Comparison of ENCODE assay signal across 8 cellular contexts in genomic region chr5:110757118-110757729, GRCh38. TPM values are rescaled to one million over a fixed set of nuclear protein-coding genes. Genes with fewer than 3 reads are reported as not detected.
A peak's percentile ranks its signal among the peaks of the same experiment; 100 is the strongest.
DNase-seq lines count a peak whose midpoint lies in the region; ATAC-seq, FAIRE-seq and TF ChIP-seq lines count a peak whose summit lies in the region.

No MANE protein-coding gene starts in this region.

- H3K9me1 ChIP-seq in endothelial cell of umbilical vein (replicated peaks; ENCODE audit: control insufficient read depth, extremely low read depth, insufficient read depth, low read length) = no peaks in the 10 kb centered on the region

- FAIRE-seq in endothelial cell of umbilical vein (lab: Jason Lieb, UNC) = peak; percentile 64

- H3K4me3 ChIP-seq in HFF-Myc (replicated peaks; ENCODE audit: low read depth, low read length) = no peak overlapping the region
- no peak overlapping the region for H3K4me3 ChIP-seq in endothelial cell of umbilical vein (replicated peaks in 1 of 3; ENCODE audit: insufficient read depth in 1 of 3, low read depth in 1 of 3, low read length in 3 of 3)
- H3K4me3 ChIP-seq in neutrophil (ENCODE audit: low read depth in 1 of 2, low read length in 1 of 2) = no peak overlapping the region

- H3K27ac ChIP-seq in endothelial cell of umbilical vein (ENCODE audit: insufficient read depth, low read depth, low read length) (no peak overlapping the region), neutrophil (no peak overlapping the region)

- ATAC-seq in HG03175 (IDR thresholded peaks at IDR 0.05; ENCODE audit: unreplicated experiment) (no peak), HG02870 (IDR thresholded peaks at IDR 0.05; ENCODE audit: unreplicated experiment) (no peak)

- H3K4me2 ChIP-seq in endothelial cell of umbilical vein (ENCODE audit: insufficient read depth, low read length) = no peak overlapping the region

- H4K20me1 ChIP-seq in endothelial cell of umbilical vein (replicated peaks; ENCODE audit: control insufficient read depth, extremely low read depth, insufficient read depth, low read length) = no peaks in the 10 kb centered on the region

- DNase-seq in NCI-H187 (lab: John Stamatoyannopoulos, UW) = peak; percentile 3 to 20
- no peak for DNase-seq in NCI-H187 treated with DMSO at 0.1 percent for 48 hours (lab: John Stamatoyannopoulos, UW)
- DNase-seq in HFF-Myc (ENCODE audit: extremely low read depth, low read depth) = no peak
- peak; percentile 38 for DNase-seq in RPMI7951 (ENCODE audit: low read depth)
- peak; percentile 62 for DNase-seq in endothelial cell of umbilical vein (ENCODE audit: low read depth, low spot score)

- H3K9me3 ChIP-seq in endothelial cell of umbilical vein (replicated peaks; ENCODE audit: control insufficient read depth, insufficient read depth, low read length) = no peaks in the 10 kb centered on the region
- H3K9me3 ChIP-seq in neutrophil = no peaks in the 10 kb centered on the region

- H3K4me1 ChIP-seq in endothelial cell of umbilical vein (ENCODE audit: control insufficient read depth, extremely low read depth, insufficient read depth, low read length) (no peaks in the 10 kb centered on the region), neutrophil (ENCODE audit: control insufficient read depth in 1 of 2, insufficient read depth in 1 of 2, low read depth in 1 of 2, low read length in 1 of 2) (peaks cover 8 to 16% of the 10 kb centered on the region in 2 experiments)

- no peak for TF ChIP-seq POLR2A in endothelial cell of umbilical vein (IDR thresholded peaks at IDR 0.05; ENCODE audit: low read depth, low read length)

- no peaks in the 10 kb centered on the region for H3K27me3 ChIP-seq in endothelial cell of umbilical vein (ENCODE audit: control insufficient read depth in 2 of 2, insufficient read depth in 2 of 2, low read length in 2 of 2)
- no peaks in the 10 kb centered on the region for H3K27me3 ChIP-seq in neutrophil

- dilution Hi-C loops in endothelial cell of umbilical vein (cut with MboI; ENCODE audit: extremely low pct_ligation_motif_present, low sequenced_read_pairs) = no loop called here

- POLR2A ChIA-PET in endothelial cell of umbilical vein (lab: Charles Lee) = no interaction called here

- no peak overlapping the region for H3K9ac ChIP-seq in endothelial cell of umbilical vein (replicated peaks; ENCODE audit: extremely low read depth, insufficient read depth, low read length)

- BruUV-seq in endothelial cell of umbilical vein (replicated peaks; lab: Mats Ljungman, UMichigan) = no TSS peak

- H3K36me3 ChIP-seq in endothelial cell of umbilical vein (ENCODE audit: control insufficient read depth in 2 of 2, extremely low read depth in 1 of 2, insufficient read depth in 2 of 2, low read length in 2 of 2) = peaks cover 8 to 13% of the 10 kb centered on the region in 2 experiments
- H3K36me3 ChIP-seq in neutrophil = peaks cover 28% of the 10 kb centered on the region

- H3K79me2 ChIP-seq in endothelial cell of umbilical vein (ENCODE audit: control insufficient read depth, insufficient read depth, low read length) = no peaks in the 10 kb centered on the region

- TF ChIP-seq CTCF in HFF-Myc (IDR thresholded peaks at IDR 0.05; ENCODE audit: low read depth, low read length, missing control alignments) = peak; percentile 46
- peak; percentile 47 to 48 for TF ChIP-seq CTCF in endothelial cell of umbilical vein (IDR thresholded peaks at IDR 0.05; ENCODE audit: extremely low read depth in 1 of 2, insufficient read depth in 1 of 2, low read depth in 1 of 2, low read length in 2 of 2)
- TF ChIP-seq CTCF in neutrophil (IDR thresholded peaks at IDR 0.05) = peak; percentile 63

- H2AFZ ChIP-seq in endothelial cell of umbilical vein (ENCODE audit: low read depth, low read length) = no peak overlapping the region

- intact Hi-C loops in endothelial cell of umbilical vein (cut with micrococcal nuclease) = loop anchor here (1.0 to 10.0 kb wide), 6 partner anchors 315 to 1390 kb away; partner anchors contain the start of genes STARD4, TSLP and WDR36

- CTCF ChIA-PET in endothelial cell of umbilical vein (lab: Charles Lee) = interaction anchor here (0.6 to 3.1 kb wide), 12 partner anchors 10 to 794 kb away, joined by 3 to 16 read pairs (median 4); no protein-coding TSS in a partner anchor

TF ChIP-seq in endothelial cell of umbilical vein, 7 proteins besides CTCF, POLR2A, EP300 and RAD21:
- TF ChIP-seq JUN (IDR thresholded peaks at IDR 0.05; ENCODE audit: borderline replicate concordance, insufficient read depth, insufficient read length, low read depth) = no peak
- TF ChIP-seq FOS (IDR thresholded peaks at IDR 0.05; ENCODE audit: borderline replicate concordance, insufficient read depth, low read length) = no peak
- no peak for TF ChIP-seq EZH2 (IDR thresholded peaks at IDR 0.05; ENCODE audit: borderline replicate concordance, low read depth, low read length, severe bottlenecking)
- no peak for TF ChIP-seq POLR2AphosphoS5 (IDR thresholded peaks at IDR 0.05; ENCODE audit: insufficient read depth, low read depth, low read length)
- TF ChIP-seq, protein P1, sequence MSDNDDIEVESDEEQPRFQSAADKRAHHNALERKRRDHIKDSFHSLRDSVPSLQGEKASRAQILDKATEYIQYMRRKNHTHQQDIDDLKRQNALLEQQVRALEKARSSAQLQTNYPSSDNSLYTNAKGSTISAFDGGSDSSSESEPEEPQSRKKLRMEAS (IDR thresholded peaks at IDR 0.05; ENCODE audit: insufficient read depth, insufficient read length) = no peak
- TF ChIP-seq MYC (IDR thresholded peaks at IDR 0.05; ENCODE audit: low read depth, low read length) = no peak
- no peak for TF ChIP-seq GATA2 (IDR thresholded peaks at IDR 0.05; ENCODE audit: insufficient read depth, insufficient read length, low read depth, low read length)

RNA-seq across cellular contexts. Expression of gene SLC25A46, which starts 18.4 kb away (rescaled TPM):
- total RNA-seq in RPMI7951 (2014; rRNA removed; shearing (Covaris generic)) = 55.4 and 60.8 TPM in 2 replicates
- 30.0 and 31.1 TPM in 2 replicates for total RNA-seq in endothelial cell of umbilical vein
- 12.8 and 13.5 TPM in 2 replicates for polyA plus RNA-seq in endothelial cell of umbilical vein
- polyA plus RNA-seq in endothelial cell of umbilical vein (2011; cell fraction: cytosol; rRNA removed) = 13.0 and 13.5 TPM in 2 replicates
- polyA plus RNA-seq in endothelial cell of umbilical vein (2011; cell fraction: nucleus; rRNA removed) = 16.1 and 17.6 TPM in 2 replicates
- 20.1 and 29.0 TPM in 2 replicates for polyA plus RNA-seq in endothelial cell of umbilical vein (2012)
- 24.9 and 27.0 TPM in 2 replicates for polyA minus RNA-seq in endothelial cell of umbilical vein
- 21.8 TPM for polyA minus RNA-seq in endothelial cell of umbilical vein (2011; cell fraction: cytosol; rRNA and poly(A)+ RNA removed)
- polyA minus RNA-seq in endothelial cell of umbilical vein (2011; cell fraction: nucleus; rRNA and poly(A)+ RNA removed) = 14.4 and 20.7 TPM in 2 replicates

RNA-seq across cellular contexts. Expression of gene TMEM232, which starts 30.8 kb away (rescaled TPM):
- 0.24 and 0.29 TPM in 2 replicates for total RNA-seq in RPMI7951 (2014; rRNA removed; shearing (Covaris generic))
- total RNA-seq in endothelial cell of umbilical vein = 0.37 and 0.38 TPM in 2 replicates
- 0.17 TPM in 1 of 2 replicates, not detected in the other for polyA plus RNA-seq in endothelial cell of umbilical vein
- polyA plus RNA-seq in endothelial cell of umbilical vein (2011; cell fraction: cytosol; rRNA removed) = 0.10 TPM in 1 of 2 replicates, not detected in the other
- polyA plus RNA-seq in endothelial cell of umbilical vein (2011; cell fraction: nucleus; rRNA removed) = 0.42 and 0.43 TPM in 2 replicates
- polyA plus RNA-seq in endothelial cell of umbilical vein (2012) = 0.53 TPM in 1 of 2 replicates, not detected in the other
- polyA minus RNA-seq in endothelial cell of umbilical vein = 0.39 TPM in 1 of 2 replicates, not detected in the other
- polyA minus RNA-seq in endothelial cell of umbilical vein (2011; cell fraction: cytosol; rRNA and poly(A)+ RNA removed) = not detected
- 1.2 TPM in 1 of 2 replicates, not detected in the other for polyA minus RNA-seq in endothelial cell of umbilical vein (2011; cell fraction: nucleus; rRNA and poly(A)+ RNA removed)

Comparison
In these comparisons a context has a peak if more than half of its experiments do, and no peak if none do; other contexts are left out.
1. DNase-seq: peak in NCI-H187 (2 of 2), RPMI7951 (single experiment) and endothelial cell of umbilical vein (single experiment); none in NCI-H187 treated with DMSO at 0.1 percent for 48 hours (single experiment) and HFF-Myc (single experiment).
2. Peak in every context shown above with its lines, with median percentiles within 50 percentile points of each other: CTCF ChIP-seq.